Comparison of ENCODE assay signal across 14 cellular contexts in the genomic region with DNA sequence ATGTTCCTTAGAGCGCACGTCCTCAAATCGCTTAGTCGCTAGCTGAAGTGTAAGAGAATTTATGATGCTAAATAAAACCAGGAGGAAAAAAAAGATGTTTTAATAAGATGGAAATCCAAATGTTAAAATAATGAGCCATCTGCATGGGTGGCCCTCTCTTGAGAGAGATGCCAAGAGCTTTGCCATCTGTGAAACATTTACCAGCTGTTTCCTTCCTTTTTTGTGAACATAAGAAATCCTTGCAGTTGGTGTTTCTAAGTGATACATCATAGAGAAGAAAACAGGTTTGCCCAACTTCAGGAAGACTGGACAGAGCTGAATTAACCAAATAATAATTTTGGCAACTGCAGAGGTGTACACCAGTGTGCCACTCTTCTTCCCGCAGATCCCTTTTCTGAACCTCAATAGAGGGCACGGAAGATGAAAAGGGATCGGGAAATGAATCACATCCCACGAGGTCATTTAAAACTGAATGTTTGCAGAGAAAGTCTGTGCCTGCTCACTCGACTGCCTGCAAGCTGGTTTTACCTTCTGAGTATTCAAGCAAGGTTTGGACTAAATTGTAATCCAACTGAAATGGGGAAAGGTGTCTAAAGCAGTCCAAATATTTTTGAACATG.
"Had no signal": no experiment of that assay in that cellular context is flagged by ENCODE, and none has a peak within 500 bp of the region (broad histone marks: within the 10 kb centered on the region; RNA-seq: fewer than 3 reads in every experiment).

No MANE protein-coding gene starts in this region.

- H3K27me3 ChIP-seq: gastroesophageal sphincter, neural progenitor cell, pancreas had no signal

- H2AFZ ChIP-seq: neural progenitor cell had no signal

- H3K4me2 ChIP-seq: neural progenitor cell had no signal

- ATAC-seq: activated CD4-positive, alpha-beta T cell treated with anti-CD3 and anti-CD28 coated beads for 36 hours; activated CD8-positive, alpha-beta T cell treated with anti-CD3 and anti-CD28 coated beads for 36 hours; activated T-cell treated with anti-CD3 and anti-CD28 coated beads, Interleukin-2, amount 50 U/mL, for 72 hours; gastroesophageal sphincter; pancreas had no signal

- H3K9me3 ChIP-seq: gastroesophageal sphincter, pancreas, thoracic aorta had no signal

- H3K36me3 ChIP-seq: gastroesophageal sphincter, neural progenitor cell, pancreas, thoracic aorta, WERI-Rb-1 had no signal

- H3K27ac ChIP-seq: gastroesophageal sphincter, neural progenitor cell, pancreas, thoracic aorta, WERI-Rb-1 had no signal

- H3K4me3 ChIP-seq: gastroesophageal sphincter, neural progenitor cell, pancreas, thoracic aorta had no signal

- H3K9ac ChIP-seq: neural progenitor cell had no signal

- DNase-seq: activated CD4-positive, alpha-beta T cell treated with anti-CD3 and anti-CD28 coated beads for 36 hours; activated CD8-positive, alpha-beta memory T cell treated with anti-CD3 and anti-CD28 coated beads, Interleukin-2, amount 50 U/mL, for 4 hours; activated CD8-positive, alpha-beta T cell treated with anti-CD3 and anti-CD28 coated beads for 36 hours; activated gamma-delta T cell treated with Interleukin-2 at 50 U/mL for 16 hours; activated naive CD8-positive, alpha-beta T cell treated with anti-CD3 and anti-CD28 coated beads for 36 hours; activated T-cell treated with anti-CD3 and anti-CD28 coated beads, Interleukin-2, amount 50 U/mL, for 72 hours; pancreas; retina; stimulated activated CD4-positive, alpha-beta T cell treated with anti-CD3 and anti-CD28 coated beads, Interleukin-15, amount 100 ng/mL, for 24 hours; stimulated activated CD4-positive, alpha-beta T cell treated with anti-CD3 and anti-CD28 coated beads, Interleukin-4, amount 100 ng/mL, for 24 hours; WERI-Rb-1 had no signal

- H3K4me1 ChIP-seq: gastroesophageal sphincter, pancreas had no signal
